8 cellular contexts compared by ENCODE assay signal in the genomic region with DNA sequence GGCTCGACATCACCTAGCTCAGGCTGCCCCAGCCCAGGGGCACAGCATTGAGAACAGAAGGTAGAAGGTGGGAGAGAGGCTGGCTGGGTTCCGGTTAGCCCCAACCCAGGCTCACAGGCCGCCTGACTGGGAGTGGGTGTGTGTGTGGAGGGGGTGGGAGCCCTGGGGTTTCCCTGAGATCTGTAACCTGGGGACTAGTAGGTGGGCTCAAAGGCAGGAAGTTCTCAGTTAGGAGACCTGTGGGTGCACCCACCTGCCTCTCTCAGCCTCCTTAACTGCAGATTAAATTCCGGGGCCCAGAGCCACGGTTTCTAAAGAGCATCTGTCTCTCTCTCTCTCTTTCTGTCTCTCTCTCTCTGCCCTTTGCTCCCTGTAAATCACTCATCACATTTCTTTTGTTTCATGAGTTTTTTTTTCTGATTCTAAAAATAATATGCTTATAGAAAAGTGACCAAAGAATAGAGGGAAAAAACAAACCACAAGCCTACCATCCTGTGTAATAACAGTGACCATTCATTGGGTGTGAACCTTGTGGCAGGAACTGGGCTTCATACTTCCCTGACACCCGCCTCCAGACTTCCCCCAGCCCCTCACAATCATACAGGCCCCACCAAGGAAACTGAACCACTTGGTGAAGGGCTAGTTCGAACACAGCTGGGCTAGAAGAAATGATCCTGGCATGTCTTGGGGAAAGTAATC.
DNase-seq lines count a peak whose midpoint lies in the region; ATAC-seq and TF ChIP-seq lines count a peak whose summit lies in the region.

No MANE protein-coding gene starts in this region.

- H3K27ac ChIP-seq in left lung, result no peak overlapping the region

- peaks cover 6% of the 10 kb centered on the region for H3K27me3 Mint-ChIP-seq in stimulated activated memory B cell treated with anti-CD40 and anti-IgM and Interleukin-4, amounts not matched to agents 10 μg/mL and 1 μg/mL and 100 μg/mL, for 72 hours

- peaks cover 18% of the 10 kb centered on the region for H3K4me1 Mint-ChIP-seq in stimulated activated memory B cell treated with anti-CD40 and anti-IgM and Interleukin-4, amounts not matched to agents 10 μg/mL and 1 μg/mL and 100 μg/mL, for 72 hours

- no peak overlapping the region for H3K4me3 Mint-ChIP-seq in stimulated activated memory B cell treated with anti-CD40 and anti-IgM and Interleukin-4, amounts not matched to agents 10 μg/mL and 1 μg/mL and 100 μg/mL, for 72 hours

- H3K4me3 ChIP-seq in AG09309 (ENCODE audit: control insufficient read depth, low read depth, low read length) (no peak overlapping the region), left lung (no peak overlapping the region)

- TF ChIP-seq CTCF in AG09309 (IDR thresholded peaks at IDR 0.05; ENCODE audit: control insufficient read depth, insufficient read depth, low read depth, low read length, missing control alignments), result no peak
- no peak for TF ChIP-seq CTCF in left lung (IDR thresholded peaks at IDR 0.05)

- no peaks in the 10 kb centered on the region for H3K36me3 ChIP-seq in left lung

- no peaks in the 10 kb centered on the region for H3K9me3 ChIP-seq in left lung

- peak overlapping the region; percentile 63 for H3K27ac Mint-ChIP-seq in stimulated activated memory B cell treated with anti-CD40 and anti-IgM and Interleukin-4, amounts not matched to agents 10 μg/mL and 1 μg/mL and 100 μg/mL, for 72 hours

- DNase-seq in AG09309 (ENCODE audit: low read depth) (peak; percentile 21), COR-L47 (lab: John Stamatoyannopoulos, UW) (no peak), sciatic nerve (ENCODE audit: low spot score) (no peak), left lung (no peak)
- DNase-seq in activated gamma-delta T cell treated with anti-CD3 and anti-CD28 coated beads, Interleukin-2, amount 50 U/mL, for 16 hours (ENCODE audit: low read depth), result peak; percentile 49

- H3K36me3 Mint-ChIP-seq in stimulated activated memory B cell treated with anti-CD40 and anti-IgM and Interleukin-4, amounts not matched to agents 10 μg/mL and 1 μg/mL and 100 μg/mL, for 72 hours, result no peaks in the 10 kb centered on the region

- intact Hi-C loops in sciatic nerve (cut with DNase I), result no loop called here
- intact Hi-C loops in left lung (cut with DNase I), result no loop called here

- ATAC-seq in GM19351 (IDR thresholded peaks at IDR 0.05; ENCODE audit: unreplicated experiment), result peak; percentile 82
- ATAC-seq in HG03196 (IDR thresholded peaks at IDR 0.05; ENCODE audit: unreplicated experiment), result peak; percentile 79
- ATAC-seq in stimulated activated memory B cell treated with anti-CD40 and anti-IgM and Interleukin-4, amounts not matched to agents 10 μg/mL and 1 μg/mL and 100 μg/mL, for 72 hours, result peak; percentile 73
- ATAC-seq in sciatic nerve, result no peak
- no peak for ATAC-seq in left lung

- no peaks in the 10 kb centered on the region for H3K27me3 ChIP-seq in left lung

- H3K9me3 Mint-ChIP-seq in stimulated activated memory B cell treated with anti-CD40 and anti-IgM and Interleukin-4, amounts not matched to agents 10 μg/mL and 1 μg/mL and 100 μg/mL, for 72 hours, result no peaks in the 10 kb centered on the region

- peaks cover 6 to 27% of the 10 kb centered on the region in 2 donors for H3K4me1 ChIP-seq in left lung

Comparison
In these comparisons a context has a peak if more than half of its experiments do, and no peak if none do; other contexts are left out.
1. DNase-seq: peak in AG09309 (single experiment) and activated gamma-delta T cell treated with anti-CD3 and anti-CD28 coated beads, Interleukin-2, amount 50 U/mL, for 16 hours (single experiment); none in COR-L47 (single experiment), sciatic nerve (single experiment) and left lung (0 of 2).
2. ATAC-seq: peak in GM19351 (single experiment), HG03196 (single experiment) and stimulated activated memory B cell treated with anti-CD40 and anti-IgM and Interleukin-4, amounts not matched to agents 10 μg/mL and 1 μg/mL and 100 μg/mL, for 72 hours (single experiment); none in sciatic nerve (single experiment) and left lung (single experiment).